In genomic region chr19:12766051-12766521, GRCh38 we compare ENCODE assay signal across 8 cellular contexts. TPM values are rescaled to one million over a fixed set of nuclear protein-coding genes. Genes with fewer than 3 reads are reported as not detected.
DNase-seq lines count a peak whose midpoint lies in the region; ATAC-seq and TF ChIP-seq lines count a peak whose summit lies in the region.
"Had no signal": no experiment of that assay in that cellular context is flagged by ENCODE, and none has a peak within 500 bp of the region (broad histone marks: within the 10 kb centered on the region; RNA-seq: fewer than 3 reads in every experiment).

No MANE protein-coding gene starts in this region.

- no peaks in the 10 kb centered on the region for H3K9me2 ChIP-seq in MM.1S (replicated peaks; ENCODE audit: insufficient read depth, low read length)

- no peak overlapping the region for H4K5ac ChIP-seq in mesendoderm (ENCODE audit: low read length)

- H2AK5ac ChIP-seq in mesendoderm (ENCODE audit: low read length) = no peak overlapping the region

- H2AFZ ChIP-seq in MM.1S (ENCODE audit: low read length) = peak overlapping the region; percentile 85

- H3K36me3 ChIP-seq in MM.1S (replicated peaks; ENCODE audit: insufficient read depth, low read length) (no peaks in the 10 kb centered on the region), transverse colon (peaks cover 0 to 7% (median 0%) of the 10 kb centered on the region in 4 donors), mesendoderm (ENCODE audit: control insufficient read depth, insufficient read depth, low read length) (peaks cover 8% of the 10 kb centered on the region)
- peaks cover 0 to 9% (median 4%) of the 10 kb centered on the region in 3 experiments for H3K36me3 ChIP-seq in naive thymus-derived CD4-positive, alpha-beta T cell (ENCODE audit: control insufficient read depth in 2 of 3, insufficient read depth in 3 of 3, low read length in 3 of 3)

- H3K79me2 ChIP-seq in MM.1S (ENCODE audit: low read length) (no peaks in the 10 kb centered on the region), mesendoderm (ENCODE audit: control insufficient read depth, insufficient read depth, low read length) (no peaks in the 10 kb centered on the region)

- TF ChIP-seq CTCF in GM12873 (IDR thresholded peaks at IDR 0.05; ENCODE audit: insufficient read depth, low read depth, low read length, missing control alignments) (peak; percentile 76), MM.1S (IDR thresholded peaks at IDR 0.05; ENCODE audit: low read length) (peak; percentile 90), transverse colon (IDR thresholded peaks at IDR 0.05) (peak; percentile 74 to 96 (median 77))

- no peak overlapping the region for H3K27ac Mint-ChIP-seq in activated CD4-positive, alpha-beta T cell treated with anti-CD3 and anti-CD28 coated beads, Interleukin-2, amount 10 ng/mL, durations not matched to agents 24 days and 14 days
- no peak overlapping the region for H3K27ac Mint-ChIP-seq in naive thymus-derived CD4-positive, alpha-beta T cell

- H4K20me1 ChIP-seq in MM.1S (ENCODE audit: insufficient read depth, low read length) = no peaks in the 10 kb centered on the region

- H3K4me1 ChIP-seq in MM.1S (ENCODE audit: low read length) (peaks cover 10% of the 10 kb centered on the region), transverse colon (peaks cover 0 to 15% (median 4%) of the 10 kb centered on the region in 4 donors), mesendoderm (ENCODE audit: control insufficient read depth, low read depth, low read length) (no peaks in the 10 kb centered on the region)
- H3K4me1 ChIP-seq in naive thymus-derived CD4-positive, alpha-beta T cell (ENCODE audit: control insufficient read depth in 2 of 2, insufficient read depth in 2 of 2, low read length in 2 of 2) = no peaks in the 10 kb centered on the region

- H3K4ac ChIP-seq in mesendoderm (ENCODE audit: low read depth, low read length) = no peak overlapping the region

- no peak overlapping the region for H2BK15ac ChIP-seq in mesendoderm (replicated peaks; ENCODE audit: low read depth)

- H3K4me3 ChIP-seq in MM.1S (ENCODE audit: low read length) (peak overlapping the region; percentile 63), transverse colon (peak overlapping the region in 3 of 4 donors; percentile 21 to 41 (median 38)), mesendoderm (ENCODE audit: low read length) (no peak overlapping the region)
- H3K4me3 ChIP-seq in naive thymus-derived CD4-positive, alpha-beta T cell (ENCODE audit: low read length) = no peak overlapping the region

- H3K9ac ChIP-seq in MM.1S (ENCODE audit: low read length) (no peak overlapping the region; the same call in 1 of the 2 replicates), mesendoderm (ENCODE audit: low read length) (no peak overlapping the region)

- H3K27me3 ChIP-seq in MM.1S (replicated peaks; ENCODE audit: insufficient read depth, low read length) (no peaks in the 10 kb centered on the region), transverse colon (no peaks in the 10 kb centered on the region), mesendoderm (ENCODE audit: insufficient read depth, low read length, poor library complexity) (no peaks in the 10 kb centered on the region)
- H3K27me3 ChIP-seq in naive thymus-derived CD4-positive, alpha-beta T cell (ENCODE audit: control insufficient read depth in 2 of 2, insufficient read depth in 2 of 2, low read length in 2 of 2) = no peaks in the 10 kb centered on the region

- intact Hi-C loops in activated CD4-positive, alpha-beta T cell treated with anti-CD3 and anti-CD28 coated beads, Interleukin-2, amount 10 ng/mL, durations not matched to agents 24 days and 14 days (cut with micrococcal nuclease) = loop anchor here (1.0 to 2.0 kb wide), 2 partner anchors 30 to 81 kb away; no protein-coding TSS in a partner anchor
- intact Hi-C loops in naive thymus-derived CD4-positive, alpha-beta T cell (cut with micrococcal nuclease) = loop anchor here (1.0 kb wide), 3 partner anchors 9 to 81 kb away; partner anchors contain the start of gene HOOK2 (in 1 of the 2)
- intact Hi-C loops in transverse colon (cut with DNase I; ENCODE audit: low total_unique reads) = loop anchor here (5.0 kb wide), 2 partner anchors 36 to 76 kb away; partner anchors contain the start of genes PRDX2 and THSD8

- 4 to 28% methylated on average over 7 to 30 of the region's 30 CpGs for WGBS in transverse colon (ENCODE audit: low coverage in 1 of 2), 2 donors
- no CpG with 5 or more reads among the region's 30 CpGs for WGBS in mesendoderm (ENCODE audit: extremely low coverage, insufficient coverage, low lambda C conversion rate)

- no peak overlapping the region for H2BK5ac ChIP-seq in mesendoderm (ENCODE audit: low read length)

- peak; percentile 83 for ATAC-seq in esophagus mucosa
- ATAC-seq in naive thymus-derived CD4-positive, alpha-beta T cell = peak; percentile 92

- peak overlapping the region; percentile 70 for H3K4me3 Mint-ChIP-seq in activated CD4-positive, alpha-beta T cell treated with anti-CD3 and anti-CD28 coated beads, Interleukin-2, amount 10 ng/mL, durations not matched to agents 24 days and 14 days
- H3K4me3 Mint-ChIP-seq in naive thymus-derived CD4-positive, alpha-beta T cell = peak overlapping the region in 3 of 10 donors; percentile 7 to 60 (median 44)

- POLR2A ChIA-PET in naive thymus-derived CD4-positive, alpha-beta T cell (lab: Charles Lee) = interaction anchor here (0.6 to 3.8 kb wide), 12 partner anchors 9 to 197 kb away, joined by 3 to 29 read pairs (median 4); partner anchors contain the start of genes HOOK2 and JUNB

- H4K8ac ChIP-seq in mesendoderm (ENCODE audit: low read depth, low read length) = no peak overlapping the region

- no peaks in the 10 kb centered on the region for H3K9me3 ChIP-seq in MM.1S (replicated peaks; ENCODE audit: insufficient read depth, low read length)
- no peaks in the 10 kb centered on the region for H3K9me3 ChIP-seq in naive thymus-derived CD4-positive, alpha-beta T cell (ENCODE audit: control insufficient read depth in 2 of 3, low read length in 3 of 3)
- no peaks in the 10 kb centered on the region for H3K9me3 ChIP-seq in transverse colon

- TF ChIP-seq EP300 in transverse colon (IDR thresholded peaks at IDR 0.05; ENCODE audit: low read depth) = no peak

- no peak overlapping the region for H3K56ac ChIP-seq in mesendoderm (ENCODE audit: low read length)

- peaks cover 3% of the 10 kb centered on the region for H3K4me1 Mint-ChIP-seq in activated CD4-positive, alpha-beta T cell treated with anti-CD3 and anti-CD28 coated beads, Interleukin-2, amount 10 ng/mL, durations not matched to agents 24 days and 14 days
- H3K4me1 Mint-ChIP-seq in naive thymus-derived CD4-positive, alpha-beta T cell = peaks cover 0 to 9% (median 0%) of the 10 kb centered on the region in 7 donors

- CTCF ChIA-PET in naive thymus-derived CD4-positive, alpha-beta T cell (lab: Charles Lee) = interaction anchor here (0.6 to 7.8 kb wide), 16 partner anchors 8 to 362 kb away, joined by 3 to 121 read pairs (median 4); partner anchors contain the start of gene TNPO2

- H3K18ac ChIP-seq in mesendoderm (ENCODE audit: low read length) = no peak overlapping the region

- no peaks in the 10 kb centered on the region for H3F3A ChIP-seq in MM.1S (ENCODE audit: insufficient read depth, low read length)

- H3K27me3 Mint-ChIP-seq in activated CD4-positive, alpha-beta T cell treated with anti-CD3 and anti-CD28 coated beads, Interleukin-2, amount 10 ng/mL, durations not matched to agents 24 days and 14 days = no peaks in the 10 kb centered on the region
- H3K27me3 Mint-ChIP-seq in naive thymus-derived CD4-positive, alpha-beta T cell = no peaks in the 10 kb centered on the region

- no peak overlapping the region for H2BK120ac ChIP-seq in mesendoderm (ENCODE audit: low read depth, low read length)

- DNase-seq in MM.1S (peak; percentile 65), transverse colon (peak; percentile 93), mesendoderm (no peak)
- peak; percentile 96 for DNase-seq in activated CD4-positive, alpha-beta T cell treated with anti-CD3 and anti-CD28 coated beads, Interleukin-2, amount 10 ng/mL, durations not matched to agents 24 days and 14 days
- DNase-seq in naive thymus-derived CD4-positive, alpha-beta T cell = peak in 8 of 9 donors; percentile 64 to 89 (median 72)

- no peaks in the 10 kb centered on the region for H3K36me3 Mint-ChIP-seq in activated CD4-positive, alpha-beta T cell treated with anti-CD3 and anti-CD28 coated beads, Interleukin-2, amount 10 ng/mL, durations not matched to agents 24 days and 14 days (ENCODE audit: low read depth)
- peaks cover 0 to 14% (median 0%) of the 10 kb centered on the region in 5 donors for H3K36me3 Mint-ChIP-seq in naive thymus-derived CD4-positive, alpha-beta T cell

- no peaks in the 10 kb centered on the region for H3K9me3 Mint-ChIP-seq in activated CD4-positive, alpha-beta T cell treated with anti-CD3 and anti-CD28 coated beads, Interleukin-2, amount 10 ng/mL, durations not matched to agents 24 days and 14 days
- no peaks in the 10 kb centered on the region for H3K9me3 Mint-ChIP-seq in naive thymus-derived CD4-positive, alpha-beta T cell

- H3K27ac ChIP-seq in MM.1S (ENCODE audit: low read length) = no peak overlapping the region
- no peak overlapping the region for H3K27ac ChIP-seq in naive thymus-derived CD4-positive, alpha-beta T cell (ENCODE audit: low read depth, low read length)
- peak overlapping the region; percentile 39 to 88 (median 80) for H3K27ac ChIP-seq in transverse colon
- H3K27ac ChIP-seq in mesendoderm (ENCODE audit: low read depth, low read length) = no peak overlapping the region
- H3K27ac ChIP-seq: epithelial cell of prostate had no signal

- peak overlapping the region; percentile 99 for H3K4me2 ChIP-seq in MM.1S (ENCODE audit: low read depth, low read length)
- H3K4me2 ChIP-seq in mesendoderm (ENCODE audit: low read length) = no peak overlapping the region

- in situ Hi-C loops in transverse colon (cut with MboI; ENCODE audit: low pct_ligation_motif_present in 1 of 4, low pct_unique_long_range_greater_than_20kb in 1 of 4, low sequenced_read_pairs in 3 of 4) = loop anchor here in 2 of 4 donors (10.0 kb wide), 1 partner anchor 79 kb away; no protein-coding TSS in a partner anchor

- H3K79me1 ChIP-seq in mesendoderm (ENCODE audit: low read length) = no peaks in the 10 kb centered on the region

- peak; percentile 19 for TF ChIP-seq POLR2A in transverse colon (IDR thresholded peaks at IDR 0.05)

- no peak overlapping the region for H3K23ac ChIP-seq in mesendoderm (ENCODE audit: low read length)

RNA-seq across cellular contexts. Expression of gene HOOK2, which starts 9.3 kb away (rescaled TPM):
- total RNA-seq in activated CD4-positive, alpha-beta T cell treated with anti-CD3 and anti-CD28 coated beads, Interleukin-2, amount 10 ng/mL, durations not matched to agents 24 days and 14 days = 17.8 and 18.3 TPM in 2 replicates
- total RNA-seq in esophagus mucosa (38.2 TPM), transverse colon (100 to 1,000 TPM; 138 to 387 (median 215) TPM)
- 10 to 100 TPM; 16.6 to 37.5 (median 22.3) TPM for total RNA-seq in naive thymus-derived CD4-positive, alpha-beta T cell
- polyA plus RNA-seq in naive thymus-derived CD4-positive, alpha-beta T cell = 1 to 10 TPM; 4.0 to 5.3 TPM
- polyA plus RNA-seq in mesendoderm (2013, experiment 1 of 2) = 25.7 TPM
- 28.2 TPM for polyA plus RNA-seq in mesendoderm (2013, experiment 2 of 2)

RNA-seq across cellular contexts. Expression of gene BEST2, which starts 14.5 kb away (rescaled TPM):
- not detected in 2 replicates for total RNA-seq in activated CD4-positive, alpha-beta T cell treated with anti-CD3 and anti-CD28 coated beads, Interleukin-2, amount 10 ng/mL, durations not matched to agents 24 days and 14 days
- total RNA-seq in esophagus mucosa (not detected), transverse colon (100 to 1,000 TPM; 121 to 325 (median 141) TPM)
- not detected for total RNA-seq in naive thymus-derived CD4-positive, alpha-beta T cell
- not detected for polyA plus RNA-seq in naive thymus-derived CD4-positive, alpha-beta T cell
- 0.37 TPM for polyA plus RNA-seq in mesendoderm (2013, experiment 1 of 2)
- polyA plus RNA-seq in mesendoderm (2013, experiment 2 of 2) = 0.32 TPM

RNA-seq across cellular contexts. Expression of gene JUNB, which starts 25.2 kb away (rescaled TPM):
- 302 and 310 TPM in 2 replicates for total RNA-seq in activated CD4-positive, alpha-beta T cell treated with anti-CD3 and anti-CD28 coated beads, Interleukin-2, amount 10 ng/mL, durations not matched to agents 24 days and 14 days
- total RNA-seq in esophagus mucosa (267 TPM), transverse colon (100 to 1,000 TPM; 386 to 857 (median 664) TPM)
- 1,000 to 10,000 TPM in 2 of 5 experiments, 100 to 1,000 TPM in 3; 107 to 2,198 (median 203) TPM for total RNA-seq in naive thymus-derived CD4-positive, alpha-beta T cell
- polyA plus RNA-seq in naive thymus-derived CD4-positive, alpha-beta T cell = 1,000 to 10,000 TPM in 1 of 2 donors, 100 to 1,000 TPM in 1; 690 to 1,125 TPM
- polyA plus RNA-seq in mesendoderm (2013, experiment 1 of 2) = 2.2 TPM
- 2.5 TPM for polyA plus RNA-seq in mesendoderm (2013, experiment 2 of 2)

RNA-seq across cellular contexts. Expression of gene GET3, which starts 28.8 kb away (rescaled TPM):
- 64.6 and 67.3 TPM in 2 replicates for total RNA-seq in activated CD4-positive, alpha-beta T cell treated with anti-CD3 and anti-CD28 coated beads, Interleukin-2, amount 10 ng/mL, durations not matched to agents 24 days and 14 days
- total RNA-seq in esophagus mucosa = 60.9 TPM
- total RNA-seq in naive thymus-derived CD4-positive, alpha-beta T cell = 10 to 100 TPM; 22.6 to 60.3 (median 27.0) TPM
- 10 to 100 TPM; 47.1 to 50.4 TPM for polyA plus RNA-seq in naive thymus-derived CD4-positive, alpha-beta T cell
- total RNA-seq in transverse colon = 10 to 100 TPM; 18.3 to 75.2 (median 43.6) TPM
- polyA plus RNA-seq in mesendoderm (2013, experiment 1 of 2) = 58.2 TPM
- 60.4 TPM for polyA plus RNA-seq in mesendoderm (2013, experiment 2 of 2)

RNA-seq across cellular contexts. Expression of gene TRIR, which starts 31.6 kb away (rescaled TPM):
- 216 and 218 TPM in 2 replicates for total RNA-seq in activated CD4-positive, alpha-beta T cell treated with anti-CD3 and anti-CD28 coated beads, Interleukin-2, amount 10 ng/mL, durations not matched to agents 24 days and 14 days
- 122 TPM for total RNA-seq in esophagus mucosa
- total RNA-seq in naive thymus-derived CD4-positive, alpha-beta T cell = 100 to 1,000 TPM; 175 to 225 (median 192) TPM
- 100 to 1,000 TPM; 177 to 216 TPM for polyA plus RNA-seq in naive thymus-derived CD4-positive, alpha-beta T cell
- total RNA-seq in transverse colon = 100 to 1,000 TPM; 295 to 760 (median 327) TPM
- polyA plus RNA-seq in mesendoderm (2013, experiment 1 of 2) = 212 TPM
- polyA plus RNA-seq in mesendoderm (2013, experiment 2 of 2) = 193 TPM

Comparison
In these comparisons a context has a peak if more than half of its experiments do, and no peak if none do; other contexts are left out.
1. H3K27ac ChIP-seq: peak in transverse colon (4 of 4); none in MM.1S (single experiment), naive thymus-derived CD4-positive, alpha-beta T cell (single experiment) and mesendoderm (single experiment).
2. H3K4me3 ChIP-seq: peak in MM.1S (single experiment) and transverse colon (3 of 4); none in naive thymus-derived CD4-positive, alpha-beta T cell (single experiment) and mesendoderm (single experiment).
3. RNA of gene BEST2, which starts 14.5 kb away (total RNA-seq): 121 to 325 TPM in transverse colon; not detected in esophagus mucosa (single experiment), not detected in activated CD4-positive, alpha-beta T cell treated with anti-CD3 and anti-CD28 coated beads, Interleukin-2, amount 10 ng/mL, durations not matched to agents 24 days and 14 days and not detected in naive thymus-derived CD4-positive, alpha-beta T cell; every median in the first group is over 100 times any median in the second.
4. Peak in every context shown above with its lines, with median percentiles within 50 percentile points of each other: CTCF ChIP-seq.